Comparison of ENCODE assay signal across 24 cellular contexts in genomic region chr16:22673463-22673862, GRCh38.
"Had no signal": no experiment of that assay in that cellular context is flagged by ENCODE, and none has a peak within 500 bp of the region (broad histone marks: within the 10 kb centered on the region; RNA-seq: fewer than 3 reads in every experiment).

No MANE protein-coding gene starts in this region.

- H3K9me3 ChIP-seq: adrenal gland, ascending aorta, pancreas, right lobe of liver had no signal

- DNase-seq: activated CD4-positive, alpha-beta T cell treated with anti-CD3 and anti-CD28 coated beads, Interleukin-2, amount 10 ng/mL, durations not matched to agents 7 days and 5 days; activated CD4-positive, CD25-positive, alpha-beta regulatory T cell treated with anti-CD3 and anti-CD28 coated beads, Interleukin-2, amount 50 U/mL, for 72 hours; activated CD8-positive, alpha-beta T cell treated with anti-CD3 and anti-CD28 coated beads for 36 hours; activated gamma-delta T cell treated with Interleukin-2 at 50 U/mL for 16 hours; activated T-cell treated with anti-CD3 and anti-CD28 coated beads, Interleukin-2, amount 50 U/mL, for 1 hour; effector memory CD8-positive, alpha-beta T cell; kidney glomerular epithelial cell; midbrain; pancreas; right lobe of liver; stimulated activated CD4-positive, alpha-beta T cell treated with anti-CD3 and anti-CD28 coated beads, Interleukin-15, amount 100 ng/mL, for 24 hours; stimulated activated CD4-positive, alpha-beta T cell treated with anti-CD3 and anti-CD28 coated beads, Interleukin-2, amount 100 ng/mL, for 48 hours; stimulated activated CD8-positive, alpha-beta memory T cell treated with anti-CD3 and anti-CD28 coated beads, Interleukin-4, amount 100 ng/mL, for 48 hours; stimulated activated naive B cell treated with anti-CD40 and anti-IgM and Interleukin-4, amounts not matched to agents 10 μg/mL and 1 μg/mL and 100 μg/mL, for 72 hours; T-cell; trophoblast cell; WERI-Rb-1 had no signal

- H3K4me1 ChIP-seq: adrenal gland, pancreas, right lobe of liver had no signal

- H3K4me3 Mint-ChIP-seq: activated CD4-positive, alpha-beta T cell treated with anti-CD3 and anti-CD28 coated beads, Interleukin-2, amount 10 ng/mL, durations not matched to agents 7 days and 5 days; activated CD8-positive, alpha-beta T cell treated with anti-CD3 and anti-CD28 coated beads for 36 hours; activated naive CD8-positive, alpha-beta T cell; central memory CD8-positive, alpha-beta T cell; effector memory CD8-positive, alpha-beta T cell; natural killer cell treated with Interleukin-12 subunit alpha and Interleukin-12 subunit beta and Interleukin-15 and Interleukin-18, amount 100 ng/mL, for 72 hours; stimulated activated naive B cell treated with anti-CD40 and anti-IgM and Interleukin-4, amounts not matched to agents 10 μg/mL and 1 μg/mL and 100 μg/mL, for 72 hours; T-cell had no signal

- H3K27me3 Mint-ChIP-seq: activated CD4-positive, alpha-beta T cell treated with anti-CD3 and anti-CD28 coated beads, Interleukin-2, amount 10 ng/mL, durations not matched to agents 7 days and 5 days; central memory CD8-positive, alpha-beta T cell; effector memory CD8-positive, alpha-beta T cell; natural killer cell treated with Interleukin-12 subunit alpha and Interleukin-12 subunit beta and Interleukin-15 and Interleukin-18, amount 100 ng/mL, for 72 hours had no signal

- H3K27ac ChIP-seq: adrenal gland, ascending aorta, pancreas, right lobe of liver, WERI-Rb-1 had no signal

- ATAC-seq: activated CD8-positive, alpha-beta T cell treated with anti-CD3 and anti-CD28 coated beads for 36 hours; effector memory CD8-positive, alpha-beta T cell; natural killer cell treated with Interleukin-12 subunit alpha and Interleukin-12 subunit beta and Interleukin-15 and Interleukin-18, amount 100 ng/mL, for 72 hours; pancreas; right lobe of liver; stimulated activated naive B cell treated with anti-CD40 and anti-IgM and Interleukin-4, amounts not matched to agents 10 μg/mL and 1 μg/mL and 100 μg/mL, for 72 hours; T-cell had no signal

- H3K4me3 ChIP-seq: adrenal gland, ascending aorta, dorsolateral prefrontal cortex, pancreas, right lobe of liver, smooth muscle cell had no signal

- H3K4me1 Mint-ChIP-seq: activated CD4-positive, alpha-beta T cell treated with anti-CD3 and anti-CD28 coated beads, Interleukin-2, amount 10 ng/mL, durations not matched to agents 7 days and 5 days; central memory CD8-positive, alpha-beta T cell; stimulated activated naive B cell treated with anti-CD40 and anti-IgM and Interleukin-4, amounts not matched to agents 10 μg/mL and 1 μg/mL and 100 μg/mL, for 72 hours; T-cell had no signal

- H3K9me3 Mint-ChIP-seq: activated CD4-positive, alpha-beta T cell treated with anti-CD3 and anti-CD28 coated beads, Interleukin-2, amount 10 ng/mL, durations not matched to agents 7 days and 5 days; activated CD8-positive, alpha-beta T cell treated with anti-CD3 and anti-CD28 coated beads for 36 hours; central memory CD8-positive, alpha-beta T cell; effector memory CD8-positive, alpha-beta T cell; natural killer cell treated with Interleukin-12 subunit alpha and Interleukin-12 subunit beta and Interleukin-15 and Interleukin-18, amount 100 ng/mL, for 72 hours; stimulated activated naive B cell treated with anti-CD40 and anti-IgM and Interleukin-4, amounts not matched to agents 10 μg/mL and 1 μg/mL and 100 μg/mL, for 72 hours; T-cell had no signal

- H3K36me3 ChIP-seq: adrenal gland, ascending aorta, pancreas, right lobe of liver, WERI-Rb-1 had no signal

- H3K27ac Mint-ChIP-seq: activated CD4-positive, alpha-beta T cell treated with anti-CD3 and anti-CD28 coated beads, Interleukin-2, amount 10 ng/mL, durations not matched to agents 7 days and 5 days; activated CD8-positive, alpha-beta T cell treated with anti-CD3 and anti-CD28 coated beads for 36 hours; activated naive CD8-positive, alpha-beta T cell; effector memory CD8-positive, alpha-beta T cell; natural killer cell treated with Interleukin-12 subunit alpha and Interleukin-12 subunit beta and Interleukin-15 and Interleukin-18, amount 100 ng/mL, for 72 hours; stimulated activated naive B cell treated with anti-CD40 and anti-IgM and Interleukin-4, amounts not matched to agents 10 μg/mL and 1 μg/mL and 100 μg/mL, for 72 hours; T-cell had no signal

- H3K4me2 ChIP-seq: smooth muscle cell had no signal

- H3K27me3 ChIP-seq: adrenal gland, ascending aorta, pancreas, right lobe of liver had no signal

- H3K36me3 Mint-ChIP-seq: activated naive CD8-positive, alpha-beta T cell; natural killer cell treated with Interleukin-12 subunit alpha and Interleukin-12 subunit beta and Interleukin-15 and Interleukin-18, amount 100 ng/mL, for 72 hours; stimulated activated naive B cell treated with anti-CD40 and anti-IgM and Interleukin-4, amounts not matched to agents 10 μg/mL and 1 μg/mL and 100 μg/mL, for 72 hours; T-cell had no signal
